22 cellular contexts compared by ENCODE assay signal in the genomic region with DNA sequence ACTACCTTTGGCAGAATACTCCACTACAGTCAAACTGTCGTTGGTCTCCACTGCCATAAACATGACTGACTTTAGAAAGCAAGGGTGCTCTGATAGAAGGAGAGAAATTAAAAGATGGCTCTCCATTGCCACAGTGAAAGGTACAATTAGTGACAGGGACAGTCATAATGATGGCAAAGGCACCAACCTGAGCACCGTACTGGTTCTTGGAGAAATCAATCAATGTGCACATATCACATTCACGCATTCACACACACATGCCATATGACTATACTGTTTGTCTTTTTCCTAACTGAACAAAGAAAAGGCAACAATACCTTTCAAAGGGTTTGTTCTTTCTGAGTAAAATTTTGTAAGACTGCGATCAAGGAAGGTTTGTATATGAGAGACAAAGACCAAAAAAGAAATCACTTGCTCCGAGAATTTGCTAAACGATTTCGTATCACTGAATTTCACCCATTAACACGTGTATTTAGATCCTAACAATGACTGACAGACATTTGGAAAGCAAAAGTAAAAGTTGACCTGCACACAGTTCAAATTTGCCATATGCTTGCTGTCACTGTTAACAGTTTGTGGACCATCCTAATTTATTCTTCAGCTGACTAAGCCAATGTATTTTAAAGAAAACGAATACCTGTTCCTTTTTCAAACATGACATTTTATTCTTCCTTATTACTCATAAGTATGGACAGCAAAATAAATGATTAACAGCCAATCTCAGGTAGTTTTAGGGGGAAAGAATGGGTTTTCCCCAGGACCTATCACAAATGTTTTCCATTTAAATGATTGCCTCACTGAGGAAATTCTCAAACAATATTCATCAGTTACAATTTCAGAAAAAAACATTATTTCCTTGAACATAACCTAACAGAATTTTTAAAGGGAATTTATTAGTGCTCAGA.
DNase-seq lines count a peak whose midpoint lies in the region; ATAC-seq, FAIRE-seq and TF ChIP-seq lines count a peak whose summit lies in the region.
"Had no signal": no experiment of that assay in that cellular context is flagged by ENCODE, and none has a peak within 500 bp of the region (broad histone marks: within the 10 kb centered on the region; RNA-seq: fewer than 3 reads in every experiment).

No MANE protein-coding gene starts in this region.

- H3K27ac ChIP-seq in GM12878 (ENCODE audit: control insufficient read depth, insufficient read depth), result no peak overlapping the region
- H3K27ac ChIP-seq: lower lobe of right lung, psoas muscle, skin epidermis, transverse colon had no signal

- POLR2A ChIA-PET in GM12878 (lab: Charles Lee), result no interaction called here

- intact Hi-C loops in GM12878 (cut with micrococcal nuclease; ENCODE audit: unreplicated experiment), result no loop called here

- BruUV-seq in GM12878 (replicated peaks; lab: Mats Ljungman, UMichigan), result no TSS peak

- CTCF ChIA-PET in GM12878 (lab: Yijun Ruan, JAX), result no interaction called here

- peak; percentile 38 for FAIRE-seq in GM12878 (lab: Jason Lieb, UNC)
- FAIRE-seq: endothelial cell of umbilical vein had no signal

- TF ChIP-seq CTCF in GM12878 (IDR thresholded peaks at IDR 0.05 in 2 of 3, conservative IDR thresholded peaks at IDR 0.05 in 1 of 3; ENCODE audit: control insufficient read depth in 2 of 3, extremely low read depth in 1 of 3, insufficient read depth in 1 of 3, low read depth in 3 of 3, low read length in 3 of 3) (no peak), type B pancreatic cell (conservative IDR thresholded peaks at IDR 0.05) (no peak)

- H3K9me3 Mint-ChIP-seq in type B pancreatic cell, result peaks cover 17% of the 10 kb centered on the region

- no peaks in the 10 kb centered on the region for H3K9me3 ChIP-seq in GM12878 (replicated peaks; ENCODE audit: control insufficient read depth, insufficient read depth, low read length)

- no peak for TF ChIP-seq RAD21 in GM12878 (IDR thresholded peaks at IDR 0.05; ENCODE audit: insufficient read depth, low read depth, low read length)

- in situ Hi-C loops in GM12878 (cut with MboI), result no loop called here

- H3K4me3 Mint-ChIP-seq in type B pancreatic cell, result no peak overlapping the region
- H3K4me3 Mint-ChIP-seq: CD14-positive monocyte had no signal

- no peaks in the 10 kb centered on the region for H3K4me1 ChIP-seq in GM12878 (ENCODE audit: control insufficient read depth, insufficient read depth, low read length)
- H3K4me1 ChIP-seq: lower lobe of right lung, psoas muscle, transverse colon had no signal

- H3K27me3 Mint-ChIP-seq in type B pancreatic cell, result no peaks in the 10 kb centered on the region

- no peak overlapping the region for H3K4me3 ChIP-seq in GM12878
- H3K4me3 ChIP-seq: lower lobe of right lung, psoas muscle, skin epidermis, transverse colon had no signal

- SMC1A ChIA-PET in GM12878 (lab: Charles Lee; ENCODE audit: uncharacterized antibody, unreplicated experiment), result interaction anchor here (0.9 to 1.4 kb wide), 3 partner anchors 9 to 72 kb away, joined by 3 to 4 read pairs (median 4); no protein-coding TSS in a partner anchor

- H3K36me3 ChIP-seq in GM12878 (ENCODE audit: control insufficient read depth in 2 of 2, insufficient read depth in 2 of 2, low read length in 1 of 2), result no peaks in the 10 kb centered on the region
- H3K36me3 ChIP-seq: lower lobe of right lung, transverse colon had no signal

- RAD21 ChIA-PET in GM12878 (lab: Charles Lee; ENCODE audit: unreplicated experiment), result no interaction called here

- H3K36me3 Mint-ChIP-seq in type B pancreatic cell, result no peaks in the 10 kb centered on the region
- H3K36me3 Mint-ChIP-seq: CD14-positive monocyte had no signal

- no peak for TF ChIP-seq POLR2A in GM12878 (IDR thresholded peaks at IDR 0.05; ENCODE audit: low read depth, low read length)

- no peak overlapping the region for H3K9ac ChIP-seq in GM12878 (ENCODE audit: control insufficient read depth, insufficient read depth, low read length)

- H3K4me2 ChIP-seq in GM12878 (ENCODE audit: control insufficient read depth, insufficient read depth), result no peak overlapping the region

- DNase-seq in DMS 273 (lab: John Stamatoyannopoulos, UW; ENCODE audit: unreplicated experiment) (peak; percentile 37), GM12878 (ENCODE audit: low read depth, low spot score) (peak; percentile 4), type B pancreatic cell (ENCODE audit: extremely low spot score, unreplicated experiment) (no peak)
- DNase-seq in activated CD4-positive, alpha-beta T cell treated with anti-CD3 and anti-CD28 coated beads, Interleukin-2, amount 50 U/mL, for 48 hours, result no peak
- DNase-seq: activated effector memory CD4-positive, alpha-beta T cell treated with anti-CD3 and anti-CD28 coated beads, Interleukin-2, amount 50 U/mL, for 16 hours; dermis blood vessel endothelial cell; GDM1; lower lobe of right lung; NCI-H187 treated with DMSO at 0.1 percent for 48 hours; psoas muscle; stimulated activated CD4-positive, alpha-beta T cell treated with anti-CD3 and anti-CD28 coated beads, Interleukin-2, amount 100 ng/mL, for 24 hours; stimulated activated naive CD4-positive, alpha-beta T cell treated with Interleukin-2 at 50 U/mL for 16 hours; transverse colon had no signal

- 51% methylated on average over 9 of the region's 9 CpGs for WGBS in GM12878 (ENCODE audit: insufficient coverage, insufficient replicate concordance, low lambda C conversion rate, missing lambda C conversion rate)

- H2AFZ ChIP-seq in GM12878 (ENCODE audit: control insufficient read depth, low read depth, low read length), result peak overlapping the region; percentile 3

- no peaks in the 10 kb centered on the region for H4K20me1 ChIP-seq in GM12878 (ENCODE audit: control insufficient read depth, insufficient read depth)

- peaks cover 7% of the 10 kb centered on the region for H3K4me1 Mint-ChIP-seq in type B pancreatic cell (ENCODE audit: unreplicated experiment)
- H3K4me1 Mint-ChIP-seq: CD14-positive monocyte had no signal

- peak; percentile 69 for ATAC-seq in GM18870 (IDR thresholded peaks at IDR 0.05; ENCODE audit: unreplicated experiment)
- peak; percentile 77 for ATAC-seq in HG03378 (IDR thresholded peaks at IDR 0.05; ENCODE audit: unreplicated experiment)
- peak; percentile 48 for ATAC-seq in GM12878
- no peak for ATAC-seq in HG02571 (IDR thresholded peaks at IDR 0.05; ENCODE audit: unreplicated experiment)
- no peak for ATAC-seq in esophagus mucosa
- ATAC-seq: activated CD4-positive, CD25-positive, alpha-beta regulatory T cell treated with anti-CD3 and anti-CD28 coated beads, Interleukin-2, amount 50 U/mL, for 24 hours; lower lobe of right lung; psoas muscle; Right ventricle myocardium inferior had no signal

- no peak overlapping the region for H3K27ac Mint-ChIP-seq in type B pancreatic cell
- H3K27ac Mint-ChIP-seq: CD14-positive monocyte had no signal

- H3K27me3 ChIP-seq in GM12878 (replicated peaks in 1 of 2; ENCODE audit: control insufficient read depth in 2 of 2, insufficient read depth in 2 of 2, low read length in 1 of 2), result no peaks in the 10 kb centered on the region
- H3K27me3 ChIP-seq: transverse colon had no signal

- TF ChIP-seq EP300 in GM12878 (IDR thresholded peaks at IDR 0.05; ENCODE audit: borderline replicate concordance in 1 of 2, control insufficient read depth in 1 of 2, low read depth in 2 of 2, low read length in 2 of 2), result no peak

- H3K79me2 ChIP-seq in GM12878 (ENCODE audit: control insufficient read depth, insufficient read depth, low read length), result no peaks in the 10 kb centered on the region

TF ChIP-seq in GM12878, 131 proteins besides CTCF, POLR2A, EP300 and RAD21:
- no peak for TF ChIP-seq ZNF24 (IDR thresholded peaks at IDR 0.05)
- peak; percentile 17; the same call in 1 of the 2 replicates for TF ChIP-seq NR2C1 (IDR thresholded peaks at IDR 0.05)
- TF ChIP-seq BMI1 (IDR thresholded peaks at IDR 0.05; ENCODE audit: borderline replicate concordance), result no peak
- no peak for TF ChIP-seq NR2C2 (IDR thresholded peaks at IDR 0.05; ENCODE audit: borderline replicate concordance, control insufficient read depth, insufficient read length, low read depth)
- TF ChIP-seq, protein P1, sequence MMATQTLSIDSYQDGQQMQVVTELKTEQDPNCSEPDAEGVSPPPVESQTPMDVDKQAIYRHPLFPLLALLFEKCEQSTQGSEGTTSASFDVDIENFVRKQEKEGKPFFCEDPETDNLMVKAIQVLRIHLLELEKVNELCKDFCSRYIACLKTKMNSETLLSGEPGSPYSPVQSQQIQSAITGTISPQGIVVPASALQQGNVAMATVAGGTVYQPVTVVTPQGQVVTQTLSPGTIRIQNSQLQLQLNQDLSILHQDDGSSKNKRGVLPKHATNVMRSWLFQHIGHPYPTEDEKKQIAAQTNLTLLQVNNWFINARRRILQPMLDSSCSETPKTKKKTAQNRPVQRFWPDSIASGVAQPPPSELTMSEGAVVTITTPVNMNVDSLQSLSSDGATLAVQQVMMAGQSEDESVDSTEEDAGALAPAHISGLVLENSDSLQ (IDR thresholded peaks at IDR 0.05), result peak; percentile 78
- TF ChIP-seq MYB (IDR thresholded peaks at IDR 0.05; ENCODE audit: borderline replicate concordance, low read depth, low read length), result no peak

Comparison
In these comparisons a context has a peak if more than half of its experiments do, and no peak if none do; other contexts are left out.
1. DNase-seq: peak in DMS 273 (single experiment) and GM12878 (single experiment); none in type B pancreatic cell (single experiment) and activated CD4-positive, alpha-beta T cell treated with anti-CD3 and anti-CD28 coated beads, Interleukin-2, amount 50 U/mL, for 48 hours (0 of 2).
2. ATAC-seq: peak in GM18870 (single experiment), HG03378 (single experiment) and GM12878 (single experiment); none in HG02571 (single experiment) and esophagus mucosa (single experiment).